14 cellular contexts compared by ENCODE assay signal in the genomic region with DNA sequence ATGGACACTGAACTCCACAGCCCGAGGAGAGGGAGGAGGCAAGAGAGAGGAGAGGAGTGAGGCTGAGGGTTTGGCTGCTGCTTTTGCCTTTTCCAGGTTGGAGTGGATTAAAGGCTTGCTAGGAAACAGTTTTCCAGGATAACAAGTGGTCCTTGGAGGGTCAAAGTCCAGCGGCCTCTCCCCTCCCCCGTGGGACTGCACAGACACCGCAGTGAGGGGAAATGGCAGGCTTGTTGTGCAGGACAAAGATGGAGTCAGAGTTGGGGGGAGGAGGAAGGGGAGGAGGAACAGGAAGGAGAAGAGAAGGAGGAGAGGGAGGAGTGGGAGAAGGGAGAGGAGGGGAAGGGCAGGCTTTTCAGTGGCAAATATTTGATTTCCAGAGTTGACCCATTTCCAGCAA.
A peak's percentile ranks its signal among the peaks of the same experiment; 100 is the strongest.
DNase-seq lines count a peak whose midpoint lies in the region; ATAC-seq, FAIRE-seq and TF ChIP-seq lines count a peak whose summit lies in the region.
"Had no signal": no experiment of that assay in that cellular context is flagged by ENCODE, and none has a peak within 500 bp of the region (broad histone marks: within the 10 kb centered on the region; RNA-seq: fewer than 3 reads in every experiment).

No MANE protein-coding gene starts in this region.

- no peak overlapping the region for H4K8ac ChIP-seq in IMR-90 (ENCODE audit: low read depth in 2 of 2, low read length in 2 of 2)
- H4K8ac ChIP-seq in H1 (ENCODE audit: extremely low read depth, insufficient read depth, low read length) = no peak overlapping the region; the same call in 1 of the 2 replicates
- no peak overlapping the region for H4K8ac ChIP-seq in neuronal stem cell (ENCODE audit: low read depth, low read length)

- H3K14ac ChIP-seq in IMR-90 (replicated peaks; ENCODE audit: low read depth, low read length) (no peak overlapping the region), H1 (ENCODE audit: insufficient read length) (no peak overlapping the region), neuronal stem cell (ENCODE audit: low read length) (no peak overlapping the region)

- H3K9me3 ChIP-seq in IMR-90 (ENCODE audit: control insufficient read depth, insufficient read depth, low read length) = no peaks in the 10 kb centered on the region
- H3K9me3 ChIP-seq in H1 (ENCODE audit: insufficient read depth in 2 of 2, low read depth in 1 of 2, low read length in 1 of 2) = no peaks in the 10 kb centered on the region
- no peaks in the 10 kb centered on the region for H3K9me3 ChIP-seq in neuronal stem cell (replicated peaks in 1 of 2; ENCODE audit: control insufficient read depth in 2 of 2, insufficient read depth in 1 of 2, low read depth in 1 of 2, low read length in 2 of 2)
- peaks cover 0 to 4% (median 0%) of the 10 kb centered on the region in 8 donors for H3K9me3 ChIP-seq in spleen

- H3K27ac ChIP-seq in IMR-90 (ENCODE audit: insufficient read depth, low read length) (no peak overlapping the region), H1 (ENCODE audit: low read depth, low read length) (no peak overlapping the region), neuronal stem cell (replicated peaks; ENCODE audit: low read length) (peak overlapping the region; percentile 9), spleen (no peak overlapping the region)
- H3K27ac ChIP-seq: 22Rv1 had no signal

- intact Hi-C loops in IMR-90 (cut with micrococcal nuclease) (no loop called here), spleen (cut with DNase I; ENCODE audit: low total_unique reads) (no loop called here)

- H3K79me1 ChIP-seq in IMR-90 (ENCODE audit: low read depth in 1 of 2, low read length in 2 of 2) (no peaks in the 10 kb centered on the region), H1 (ENCODE audit: low read depth, low read length) (no peaks in the 10 kb centered on the region), neuronal stem cell (ENCODE audit: low read depth, low read length) (no peaks in the 10 kb centered on the region)

- POLR2A ChIA-PET in IMR-90 (lab: Charles Lee; ENCODE audit: unreplicated experiment) = no interaction called here
- POLR2A ChIA-PET in H1 (lab: Charles Lee; ENCODE audit: partially characterized antibody) = no interaction called here

- dilution Hi-C loops in IMR-90 (cut with HindIII; ENCODE audit: low sequenced_read_pairs, unreplicated experiment) = no loop called here

- no peak for TF ChIP-seq CTCF in IMR-90 (conservative IDR thresholded peaks at IDR 0.05; ENCODE audit: low read depth, low read length)
- no peak for TF ChIP-seq CTCF in H1 (IDR thresholded peaks at IDR 0.05; ENCODE audit: control extremely low read depth in 1 of 3, insufficient read depth in 1 of 3, low read depth in 1 of 3, low read length in 3 of 3)
- no peak for TF ChIP-seq CTCF in spleen (IDR thresholded peaks at IDR 0.05 in 8 of 11, conservative IDR thresholded peaks at IDR 0.05 in 3 of 11)

- no peaks in the 10 kb centered on the region for H3K23me2 ChIP-seq in H1 (ENCODE audit: low read depth, low read length)

- H2BK120ac ChIP-seq in IMR-90 (ENCODE audit: low read depth, low read length) = no peak overlapping the region
- no peak overlapping the region for H2BK120ac ChIP-seq in H1 (replicated peaks; ENCODE audit: low read depth, low read length)
- peak overlapping the region; percentile 53 for H2BK120ac ChIP-seq in neuronal stem cell (ENCODE audit: low read depth, low read length)

- H3K56ac ChIP-seq in IMR-90 (ENCODE audit: extremely low read depth, insufficient read depth, low read length) (no peak overlapping the region), H1 (replicated peaks; ENCODE audit: insufficient read length, low read depth, low read length) (no peak overlapping the region)

- H3K9ac ChIP-seq in IMR-90 (ENCODE audit: low read depth, low read length) = no peak overlapping the region
- H3K9ac ChIP-seq in H1 (replicated peaks in 1 of 4; ENCODE audit: extremely low read depth in 1 of 4, low read depth in 3 of 4, low read length in 3 of 4) = no peak overlapping the region
- peak overlapping the region; percentile 25 for H3K9ac ChIP-seq in neuronal stem cell (ENCODE audit: low read depth, low read length, poor library complexity)

- H4K20me1 ChIP-seq in IMR-90 (ENCODE audit: insufficient read depth, low read length) (no peaks in the 10 kb centered on the region), H1 (replicated peaks in 1 of 2; ENCODE audit: control insufficient read depth in 1 of 2, insufficient read depth in 2 of 2, low read length in 2 of 2) (no peaks in the 10 kb centered on the region)

- peak; percentile 56 for DNase-seq in DMS53 (lab: John Stamatoyannopoulos, UW)
- DNase-seq in DMS53 treated with DMSO at 0.1 percent for 48 hours (lab: John Stamatoyannopoulos, UW; ENCODE audit: unreplicated experiment) = no peak
- no peak for DNase-seq in IMR-90
- DNase-seq in H1 (ENCODE audit: low read depth in 1 of 2, low spot score in 2 of 2) = no peak
- DNase-seq in neuronal stem cell (ENCODE audit: low spot score) = no peak
- no peak for DNase-seq in NCI-H146 (lab: John Stamatoyannopoulos, UW)
- no peak for DNase-seq in spleen
- DNase-seq: CD8-positive, alpha-beta T cell; COR-L47 had no signal

- no peaks in the 10 kb centered on the region for H3K4me1 ChIP-seq in IMR-90 (ENCODE audit: control insufficient read depth, insufficient read depth, low read length)
- H3K4me1 ChIP-seq in H1 (replicated peaks in 1 of 4; ENCODE audit: control insufficient read depth in 3 of 4, insufficient read depth in 4 of 4, low read length in 3 of 4) = peaks cover 0 to 2% (median 0%) of the 10 kb centered on the region in 4 experiments; a peak in 1 of 7 replicates
- H3K4me1 ChIP-seq in neuronal stem cell (ENCODE audit: control insufficient read depth in 2 of 2, insufficient read depth in 1 of 2, low read depth in 1 of 2, low read length in 2 of 2) = peaks cover 0 to 9% of the 10 kb centered on the region in 2 donors
- H3K4me1 ChIP-seq in spleen = no peaks in the 10 kb centered on the region

- no TSS peak for BruUV-seq in IMR-90 (replicated peaks; lab: Mats Ljungman, UMichigan)

- H4K5ac ChIP-seq in IMR-90 (ENCODE audit: low read depth, low read length) = no peak overlapping the region
- H4K5ac ChIP-seq in H1 (ENCODE audit: insufficient read length, low read depth, low read length) = no peak overlapping the region

- 0 out of 2 replicates have a peak overlapping the region, but pooled peaks have one; percentile 39 for H2BK12ac ChIP-seq in H1 (ENCODE audit: low read depth, low read length)
- H2BK12ac ChIP-seq in neuronal stem cell (ENCODE audit: low read length) = no peak overlapping the region

- WGBS in IMR-90 (ENCODE audit: extremely low coverage in 2 of 2, insufficient read length in 1 of 2), 2 experiments = no CpG with 5 or more reads among the region's 4 CpGs
- 80% methylated on average over 1 of the region's 4 CpGs; no CpG with 5 or more reads in 1 of the 2 experiments for WGBS in H1 (ENCODE audit: extremely low coverage in 1 of 2, insufficient coverage in 1 of 2, insufficient read length in 1 of 2, insufficient replicate concordance in 2 of 2, low coverage in 1 of 2, low lambda C conversion rate in 2 of 2, missing lambda C conversion rate in 1 of 2), 2 experiments
- no CpG with 5 or more reads among the region's 4 CpGs for WGBS in neuronal stem cell (ENCODE audit: extremely low coverage in 2 of 2, insufficient read length in 2 of 2, insufficient replicate concordance in 1 of 2), 2 donors
- 18 to 29% (median 23%) methylated on average over 4 of the region's 4 CpGs for WGBS in spleen, 5 donors

- H3K4me2 ChIP-seq in IMR-90 (ENCODE audit: low read depth, low read length) = no peak overlapping the region
- no peak overlapping the region for H3K4me2 ChIP-seq in H1 (ENCODE audit: insufficient read depth in 1 of 2, low read depth in 2 of 2, low read length in 2 of 2)
- no peak overlapping the region for H3K4me2 ChIP-seq in neuronal stem cell (ENCODE audit: insufficient read depth, low read length, poor library complexity, severe bottlenecking)

- H2AFZ ChIP-seq in IMR-90 (replicated peaks; ENCODE audit: low read length, poor library complexity) = peak overlapping the region; percentile 43
- peak overlapping the region; percentile 88 for H2AFZ ChIP-seq in H1 (ENCODE audit: low read length)
- H2AFZ ChIP-seq in neuronal stem cell (ENCODE audit: low read length) = peak overlapping the region; percentile 81

- H3K36me3 ChIP-seq in IMR-90 (ENCODE audit: control insufficient read depth, insufficient read depth, low read length) (no peaks in the 10 kb centered on the region), H1 (ENCODE audit: control insufficient read depth in 2 of 4, insufficient read depth in 4 of 4, low read length in 3 of 4) (no peaks in the 10 kb centered on the region), neuronal stem cell (replicated peaks in 1 of 2; ENCODE audit: control insufficient read depth in 2 of 2, insufficient read depth in 2 of 2, low read length in 2 of 2) (no peaks in the 10 kb centered on the region), spleen (no peaks in the 10 kb centered on the region)

- no peaks in the 10 kb centered on the region for H3K79me2 ChIP-seq in H1 (ENCODE audit: control insufficient read depth in 1 of 2, insufficient read depth in 2 of 2, low read length in 2 of 2)

- TF ChIP-seq RAD21 in IMR-90 (IDR thresholded peaks at IDR 0.05; ENCODE audit: low read length) (no peak), H1 (IDR thresholded peaks at IDR 0.05 in 1 of 2, conservative IDR thresholded peaks at IDR 0.05 in 1 of 2; ENCODE audit: low read depth in 2 of 2, low read length in 2 of 2) (no peak)

- no peak for TF ChIP-seq EP300 in H1 (IDR thresholded peaks at IDR 0.05; ENCODE audit: borderline replicate concordance in 1 of 2, low read depth in 2 of 2, low read length in 2 of 2)

- CTCF ChIA-PET in IMR-90 (lab: Yijun Ruan, JAX) = no interaction called here
- CTCF ChIA-PET in H1 (lab: Charles Lee; ENCODE audit: partially characterized antibody) = interaction anchor here (1.1 to 2.5 kb wide), 2 partner anchors 10 to 15 kb away, joined by 5 to 7 read pairs; no protein-coding TSS in a partner anchor

- H3K4ac ChIP-seq in IMR-90 (ENCODE audit: low read depth, low read length) (no peak overlapping the region), H1 (replicated peaks; ENCODE audit: insufficient read length, low read depth, low read length) (no peak overlapping the region), neuronal stem cell (ENCODE audit: low read length) (no peak overlapping the region)

- no peak overlapping the region for H2BK20ac ChIP-seq in IMR-90 (ENCODE audit: low read depth, low read length)
- H2BK20ac ChIP-seq in H1 (ENCODE audit: low read length) = peak overlapping the region; percentile 90; the same call in 1 of the 2 replicates

- H3K18ac ChIP-seq in IMR-90 (ENCODE audit: low read depth, low read length) (no peak overlapping the region), H1 (ENCODE audit: extremely low read depth, low read length) (peak overlapping the region; percentile 24; the same call in 1 of the 2 replicates), neuronal stem cell (ENCODE audit: low read length) (peak overlapping the region; percentile 55)

- no peak for TF ChIP-seq POLR2A in IMR-90 (IDR thresholded peaks at IDR 0.05; ENCODE audit: low read depth, low read length)
- TF ChIP-seq POLR2A in H1 (IDR thresholded peaks at IDR 0.05; ENCODE audit: control extremely low read depth in 1 of 2, low read depth in 2 of 2, low read length in 2 of 2) = no peak
- TF ChIP-seq POLR2A in spleen (IDR thresholded peaks at IDR 0.05) = no peak

- H3K9me1 ChIP-seq in IMR-90 (ENCODE audit: insufficient read depth, low read length) = no peaks in the 10 kb centered on the region

- H2BK15ac ChIP-seq in IMR-90 (ENCODE audit: low read depth, low read length) (no peak overlapping the region), H1 (ENCODE audit: low read length) (peak overlapping the region; percentile 88), neuronal stem cell (ENCODE audit: low read length) (no peak overlapping the region)

- H4K91ac ChIP-seq in IMR-90 (ENCODE audit: insufficient read depth, low read depth, low read length) (no peak overlapping the region), H1 (replicated peaks; ENCODE audit: insufficient read length, low read length) (no peak overlapping the region), neuronal stem cell (ENCODE audit: low read depth, low read length, poor library complexity) (no peak overlapping the region)

- H2AK9ac ChIP-seq in IMR-90 (replicated peaks; ENCODE audit: low read depth, low read length, poor library complexity) = no peak overlapping the region

- no peak for FAIRE-seq in H1 (lab: Jason Lieb, UNC)
- FAIRE-seq: GM12878, H54 had no signal

- no peak overlapping the region for H3K4me3 ChIP-seq in IMR-90 (ENCODE audit: insufficient read depth, low read depth, low read length)
- H3K4me3 ChIP-seq in H1 (ENCODE audit: extremely low read depth in 1 of 4, insufficient read depth in 2 of 4, low read depth in 3 of 4, low read length in 4 of 4) = no peak overlapping the region
- H3K4me3 ChIP-seq in neuronal stem cell (ENCODE audit: low read length in 2 of 2) = no peak overlapping the region
- no peak overlapping the region for H3K4me3 ChIP-seq in spleen
- H3K4me3 ChIP-seq: GM12878 had no signal

- no peak for ATAC-seq in IMR-90 (ENCODE audit: low read depth)
- no peak for ATAC-seq in HG03025 (IDR thresholded peaks at IDR 0.05; ENCODE audit: low FRiP score, unreplicated experiment)
- ATAC-seq: CD8-positive, alpha-beta T cell; GM12878; HCT116 had no signal

- H2BK5ac ChIP-seq in IMR-90 (ENCODE audit: low read depth, low read length, poor library complexity, severe bottlenecking) (no peak overlapping the region), H1 (ENCODE audit: low read depth, low read length) (no peak overlapping the region; the same call in 1 of the 2 replicates), neuronal stem cell (ENCODE audit: low read length) (peak overlapping the region; percentile 59)

- H3K27me3 ChIP-seq in IMR-90 (ENCODE audit: control insufficient read depth, insufficient read depth, low read length) (no peaks in the 10 kb centered on the region; the same call in 1 of the 2 replicates), H1 (replicated peaks in 1 of 4; ENCODE audit: control insufficient read depth in 3 of 4, extremely low read depth in 1 of 4, insufficient read depth in 3 of 4, low read length in 3 of 4) (no peaks in the 10 kb centered on the region; a peak in 1 of 7 replicates), neuronal stem cell (ENCODE audit: control insufficient read depth in 3 of 3, insufficient read depth in 3 of 3, low read depth in 1 of 3, low read length in 3 of 3) (peaks cover 0 to 3% (median 0%) of the 10 kb centered on the region in 3 experiments), spleen (replicated peaks in 1 of 7) (peaks cover 0 to 62% (median 0%) of the 10 kb centered on the region in 7 donors)

- H2AK5ac ChIP-seq in IMR-90 (ENCODE audit: low read depth, low read length) (no peak overlapping the region), H1 (ENCODE audit: low read depth, low read length) (no peak overlapping the region), neuronal stem cell (ENCODE audit: low read depth, low read length) (no peak overlapping the region)

- H3K23ac ChIP-seq in IMR-90 (ENCODE audit: low read depth, low read length) (no peak overlapping the region), H1 (ENCODE audit: insufficient read length) (no peak overlapping the region), neuronal stem cell (ENCODE audit: low read depth, low read length, poor library complexity) (peak overlapping the region; percentile 4)

- in situ Hi-C loops in IMR-90 (cut with MboI; ENCODE audit: low sequenced_read_pairs) = no loop called here
